ENCODE assay signal across 23 cellular contexts in genomic region chr11:63023415-63023814, GRCh38. TPM values are rescaled to one million over a fixed set of nuclear protein-coding genes. Genes with fewer than 3 reads are reported as not detected.
DNase-seq lines count a peak whose midpoint lies in the region; ATAC-seq and TF ChIP-seq lines count a peak whose summit lies in the region.
"Had no signal": no experiment of that assay in that cellular context is flagged by ENCODE, and none has a peak within 500 bp of the region (broad histone marks: within the 10 kb centered on the region; RNA-seq: fewer than 3 reads in every experiment).

No MANE protein-coding gene starts in this region.

- no peaks in the 10 kb centered on the region for H3K79me2 ChIP-seq in GM23338 (replicated peaks; ENCODE audit: insufficient read depth)

- peak overlapping the region; percentile 83 for H2AFZ ChIP-seq in GM23338

- H3K36me3 Mint-ChIP-seq in GM23338 (ENCODE audit: low read depth) (no peaks in the 10 kb centered on the region; the same call in 2 of the 3 replicates), endothelial cell (ENCODE audit: low read depth, unreplicated experiment) (peaks cover 7% of the 10 kb centered on the region)
- H3K36me3 Mint-ChIP-seq: activated naive CD4-positive, alpha-beta T cell treated with anti-CD3 and anti-CD28 coated beads, Interleukin-2, amount 10 ng/mL, durations not matched to agents 7 days and 5 days had no signal

- H3K36me3 ChIP-seq in GM23338 (ENCODE audit: insufficient read depth) = no peaks in the 10 kb centered on the region
- H3K36me3 ChIP-seq in lower lobe of right lung = no peaks in the 10 kb centered on the region
- H3K36me3 ChIP-seq: breast epithelium, colonic mucosa, esophagus muscularis mucosa, heart right ventricle, tibial nerve had no signal

- no peaks in the 10 kb centered on the region for H4K20me1 ChIP-seq in GM23338 (replicated peaks; ENCODE audit: insufficient read depth)

- intact Hi-C loops in lower lobe of right lung (cut with DNase I) = loop anchor here (5.0 kb wide), 1 partner anchor 116 kb away; no protein-coding TSS in a partner anchor

- H3K4me3 ChIP-seq in GM23338 (no peak overlapping the region), lower lobe of right lung (no peak overlapping the region)
- H3K4me3 ChIP-seq: colonic mucosa, heart right ventricle, lung, tibial nerve had no signal

- H3K27me3 ChIP-seq in GM23338 (ENCODE audit: insufficient read depth) = no peaks in the 10 kb centered on the region; the same call in 1 of the 2 replicates
- H3K27me3 ChIP-seq in lower lobe of right lung (ENCODE audit: low read depth) = peaks cover 5% of the 10 kb centered on the region
- H3K27me3 ChIP-seq: breast epithelium, colonic mucosa, esophagus muscularis mucosa, tibial nerve had no signal

- H3K4me3 Mint-ChIP-seq in GM23338 (no peak overlapping the region), endothelial cell (ENCODE audit: unreplicated experiment) (no peak overlapping the region)
- H3K4me3 Mint-ChIP-seq: activated CD4-positive, alpha-beta T cell treated with anti-CD3 and anti-CD28 coated beads, Interleukin-2, amount 10 ng/mL, durations not matched to agents 7 days and 5 days; activated naive CD4-positive, alpha-beta T cell treated with anti-CD3 and anti-CD28 coated beads, Interleukin-2, amount 10 ng/mL, durations not matched to agents 7 days and 5 days; activated T-helper 1 cell treated with anti-CD3 and anti-CD28 coated beads, Interleukin-12 subunit alpha, Interleukin-12 subunit beta, Interleukin-2, Interleukin-4 antibody, amounts not matched to agents 30 ng/mL and 10 ng/mL and 1 ng/mL, durations not matched to agents 14 hours and 24 hours and 36 hours; WTC11 had no signal

- H3K27me3 Mint-ChIP-seq in GM23338 (ENCODE audit: insufficient read depth, low read depth, poor library complexity) (peaks cover 7% of the 10 kb centered on the region), endothelial cell (ENCODE audit: unreplicated experiment) (peaks cover 4% of the 10 kb centered on the region)

- no peak for ATAC-seq in GM23338
- no peak for ATAC-seq in lower lobe of right lung
- no peak for ATAC-seq in GM19351 (IDR thresholded peaks at IDR 0.05; ENCODE audit: unreplicated experiment)

- H3K9me3 ChIP-seq in lower lobe of right lung = no peaks in the 10 kb centered on the region
- H3K9me3 ChIP-seq: breast epithelium, Caco-2, colonic mucosa, esophagus muscularis mucosa, heart right ventricle, tibial nerve had no signal

- H3F3A ChIP-seq in GM23338 (replicated peaks; ENCODE audit: low read depth) = no peaks in the 10 kb centered on the region

- H3K27ac Mint-ChIP-seq in GM23338 (no peak overlapping the region), endothelial cell (ENCODE audit: unreplicated experiment) (no peak overlapping the region)
- H3K27ac Mint-ChIP-seq: activated CD4-positive, alpha-beta T cell treated with anti-CD3 and anti-CD28 coated beads, Interleukin-2, amount 10 ng/mL, durations not matched to agents 7 days and 5 days; activated T-helper 1 cell treated with anti-CD3 and anti-CD28 coated beads, Interleukin-12 subunit alpha, Interleukin-12 subunit beta, Interleukin-2, Interleukin-4 antibody, amounts not matched to agents 30 ng/mL and 10 ng/mL and 1 ng/mL, durations not matched to agents 14 hours and 24 hours and 36 hours; WTC11 had no signal

- DNase-seq in GM23338 (ENCODE audit: low spot score) = no peak
- DNase-seq in lower lobe of right lung = no peak
- no peak for DNase-seq in substantia nigra (lab: John Stamatoyannopoulos, UW)
- DNase-seq in endothelial cell (ENCODE audit: low spot score) = no peak
- DNase-seq in nucleus accumbens (lab: John Stamatoyannopoulos, UW) = no peak
- DNase-seq: NCI-H1436 treated with DMSO at 0.1 percent for 48 hours had no signal

- H3K4me1 Mint-ChIP-seq in GM23338 (peaks cover 9% of the 10 kb centered on the region), endothelial cell (ENCODE audit: unreplicated experiment) (peaks cover 12% of the 10 kb centered on the region)
- H3K4me1 Mint-ChIP-seq: activated naive CD4-positive, alpha-beta T cell treated with anti-CD3 and anti-CD28 coated beads, Interleukin-2, amount 10 ng/mL, durations not matched to agents 7 days and 5 days had no signal

- H3K9me2 ChIP-seq in GM23338 (ENCODE audit: insufficient read depth) = no peaks in the 10 kb centered on the region

- H3K4me2 ChIP-seq in GM23338 = 0 out of 2 replicates have a peak overlapping the region, but pooled peaks have one; percentile 18

- H3K4me1 ChIP-seq in GM23338 (ENCODE audit: insufficient read depth) = no peaks in the 10 kb centered on the region; the same call in 1 of the 2 replicates
- no peaks in the 10 kb centered on the region for H3K4me1 ChIP-seq in lower lobe of right lung
- H3K4me1 ChIP-seq: breast epithelium, colonic mucosa had no signal

- TF ChIP-seq CTCF in GM23338 (conservative IDR thresholded peaks at IDR 0.05; ENCODE audit: low read depth in 2 of 2) = no peak
- TF ChIP-seq CTCF in VCaP (conservative IDR thresholded peaks at IDR 0.05) = no peak
- no peak for TF ChIP-seq CTCF in lower lobe of right lung (IDR thresholded peaks at IDR 0.05)
- no peak for TF ChIP-seq CTCF in endothelial cell (IDR thresholded peaks at IDR 0.05; ENCODE audit: unreplicated experiment)

- H3K9me3 Mint-ChIP-seq in GM23338 (peaks cover 16% of the 10 kb centered on the region), endothelial cell (ENCODE audit: unreplicated experiment) (no peaks in the 10 kb centered on the region)
- H3K9me3 Mint-ChIP-seq: activated CD4-positive, alpha-beta T cell treated with anti-CD3 and anti-CD28 coated beads, Interleukin-2, amount 10 ng/mL, durations not matched to agents 7 days and 5 days; activated naive CD4-positive, alpha-beta T cell treated with anti-CD3 and anti-CD28 coated beads, Interleukin-2, amount 10 ng/mL, durations not matched to agents 7 days and 5 days; activated T-helper 1 cell treated with anti-CD3 and anti-CD28 coated beads, Interleukin-12 subunit alpha, Interleukin-12 subunit beta, Interleukin-2, Interleukin-4 antibody, amounts not matched to agents 30 ng/mL and 10 ng/mL and 1 ng/mL, durations not matched to agents 14 hours and 24 hours and 36 hours had no signal

- no peak overlapping the region for H3K27ac ChIP-seq in GM23338 (ENCODE audit: low read depth)
- H3K27ac ChIP-seq in VCaP = peak overlapping the region; percentile 58; the same call in 1 of the 2 replicates
- H3K27ac ChIP-seq in lower lobe of right lung = peak overlapping the region; percentile 37
- H3K27ac ChIP-seq in substantia nigra (ENCODE audit: low read depth, low read length, poor library complexity, severe bottlenecking) = peak overlapping the region; percentile 35
- H3K27ac ChIP-seq: breast epithelium, colonic mucosa, heart right ventricle, tibial nerve had no signal

TF ChIP-seq in GM23338, 12 proteins besides CTCF, POLR2A, EP300 and RAD21:
- no peak for TF ChIP-seq POLR2AphosphoS5 (IDR thresholded peaks at IDR 0.05; ENCODE audit: low read depth)
- TF ChIP-seq REST (IDR thresholded peaks at IDR 0.05; ENCODE audit: unreplicated experiment) = no peak
- TF ChIP-seq EZH2 (IDR thresholded peaks at IDR 0.05; ENCODE audit: low read depth, unreplicated experiment) = no peak
- TF ChIP-seq ETS1 (IDR thresholded peaks at IDR 0.05) = no peak
- TF ChIP-seq ZNF114 (CRISPR knock-in tag; IDR thresholded peaks at IDR 0.05) = no peak
- TF ChIP-seq ZNF331 (CRISPR knock-in tag; IDR thresholded peaks at IDR 0.05; ENCODE audit: low read depth) = no peak

RNA-seq across cellular contexts. Expression of gene SLC22A8, which starts 7.8 kb away (rescaled TPM):
- total RNA-seq in GM23338 (2014; rRNA removed; shearing (Covaris generic)) = not detected in 2 replicates
- not detected in 2 replicates for polyA plus RNA-seq in GM23338 (2016; fragmentation: Nextera tagmentation; extraction: Ambion mirVana)
- total RNA-seq in lower lobe of right lung = not detected
- total RNA-seq in endothelial cell (ENCODE audit: unreplicated experiment) = not detected
- total RNA-seq: activated CD4-positive, alpha-beta T cell treated with anti-CD3 and anti-CD28 coated beads, Interleukin-2, amount 10 ng/mL, durations not matched to agents 7 days and 5 days; activated T-helper 1 cell treated with anti-CD3 and anti-CD28 coated beads, Interleukin-12 subunit alpha, Interleukin-12 subunit beta, Interleukin-2, Interleukin-4 antibody, amounts not matched to agents 30 ng/mL and 10 ng/mL and 1 ng/mL, durations not matched to agents 14 hours and 24 hours and 36 hours; breast epithelium; Caco-2; colonic mucosa; esophagus muscularis mucosa; heart right ventricle; lung; NCI-H460; posterior vena cava; Right ventricle myocardium superior; tibial nerve; WTC11 had no signal
- polyA plus RNA-seq: heart right ventricle, lung, neural cell had no signal

RNA-seq across cellular contexts. Expression of gene SLC22A6, which starts 38.6 kb away (rescaled TPM):
- not detected in 2 replicates for total RNA-seq in GM23338 (2014; rRNA removed; shearing (Covaris generic))
- polyA plus RNA-seq in GM23338 (2016; fragmentation: Nextera tagmentation; extraction: Ambion mirVana) = not detected in 2 replicates
- total RNA-seq in lower lobe of right lung (not detected), endothelial cell (ENCODE audit: unreplicated experiment) (not detected)
- total RNA-seq: activated CD4-positive, alpha-beta T cell treated with anti-CD3 and anti-CD28 coated beads, Interleukin-2, amount 10 ng/mL, durations not matched to agents 7 days and 5 days; activated T-helper 1 cell treated with anti-CD3 and anti-CD28 coated beads, Interleukin-12 subunit alpha, Interleukin-12 subunit beta, Interleukin-2, Interleukin-4 antibody, amounts not matched to agents 30 ng/mL and 10 ng/mL and 1 ng/mL, durations not matched to agents 14 hours and 24 hours and 36 hours; breast epithelium; Caco-2; colonic mucosa; esophagus muscularis mucosa; heart right ventricle; lung; NCI-H460; posterior vena cava; Right ventricle myocardium superior; tibial nerve; WTC11 had no signal
- polyA plus RNA-seq: heart right ventricle, lung, neural cell had no signal
